Comparison of ENCODE assay signal across 16 cellular contexts in genomic region chr11:48342505-48342904, GRCh38. TPM values are rescaled to one million over a fixed set of nuclear protein-coding genes. Genes with fewer than 3 reads are reported as not detected.
"Had no signal": no experiment of that assay in that cellular context is flagged by ENCODE, and none has a peak within 500 bp of the region (broad histone marks: within the 10 kb centered on the region; RNA-seq: fewer than 3 reads in every experiment).

No MANE protein-coding gene starts in this region.

RNA-seq across cellular contexts. Expression of gene OR4C3, which starts 17.8 kb away (rescaled TPM):
- total RNA-seq: stomach, subcutaneous adipose tissue, suprapubic skin, temporal lobe, testis, thoracic aorta, thyroid gland, tibial nerve, transverse colon, upper lobe of left lung, upper lobe of right lung, ureter, urinary bladder, uterus, vagina had no signal
- polyA plus RNA-seq: stomach, thymus, urinary bladder had no signal

RNA-seq across cellular contexts. Expression of gene OR4C5, which starts 23.8 kb away (rescaled TPM):
- total RNA-seq: stomach, subcutaneous adipose tissue, suprapubic skin, temporal lobe, testis, thoracic aorta, thyroid gland, tibial nerve, transverse colon, upper lobe of left lung, upper lobe of right lung, ureter, urinary bladder, uterus, vagina had no signal
- polyA plus RNA-seq: stomach, thymus, urinary bladder had no signal

RNA-seq across cellular contexts. Expression of gene OR4S1, which starts 36.5 kb away (rescaled TPM):
- total RNA-seq: stomach, subcutaneous adipose tissue, suprapubic skin, temporal lobe, testis, thoracic aorta, thyroid gland, tibial nerve, transverse colon, upper lobe of left lung, upper lobe of right lung, ureter, urinary bladder, uterus, vagina had no signal
- polyA plus RNA-seq: stomach, thymus, urinary bladder had no signal
